In genomic region chr6:100719883-100720682, GRCh38 we compare ENCODE assay signal across 8 cellular contexts.
DNase-seq lines count a peak whose midpoint lies in the region; ATAC-seq and TF ChIP-seq lines count a peak whose summit lies in the region.

No MANE protein-coding gene starts in this region.

- peak overlapping the region in 1 of 3 donors; percentile 1 for H3K27ac Mint-ChIP-seq in CD4-positive, CD25-positive, alpha-beta regulatory T cell

- H3K79me2 ChIP-seq in neural cell (replicated peaks; ENCODE audit: insufficient read depth, low read length) = no peaks in the 10 kb centered on the region

- no peaks in the 10 kb centered on the region for H3K27me3 ChIP-seq in CD4-positive, CD25-positive, alpha-beta regulatory T cell (ENCODE audit: control insufficient read depth, insufficient read depth, low read length)
- H3K27me3 ChIP-seq in neural cell (ENCODE audit: insufficient read depth, low read depth, low read length) = no peaks in the 10 kb centered on the region

- no peaks in the 10 kb centered on the region for H3K4me1 ChIP-seq in CD4-positive, CD25-positive, alpha-beta regulatory T cell (ENCODE audit: control insufficient read depth, insufficient read depth, low read length, poor library complexity, severe bottlenecking)

- H3K9me3 Mint-ChIP-seq in CD4-positive, CD25-positive, alpha-beta regulatory T cell = peaks cover 0 to 2% (median 0%) of the 10 kb centered on the region in 7 donors

- ATAC-seq in CD4-positive, CD25-positive, alpha-beta regulatory T cell (ENCODE audit: low read depth in 2 of 2) = no peak
- ATAC-seq in GM21390 (IDR thresholded peaks at IDR 0.05; ENCODE audit: unreplicated experiment) = peak; percentile 56

- TF ChIP-seq RAD21 in neural cell (conservative IDR thresholded peaks at IDR 0.05) = peak; percentile 50

- H3K9me2 ChIP-seq in neural cell (ENCODE audit: insufficient read depth, low read length) = no peaks in the 10 kb centered on the region

- H4K20me1 ChIP-seq in neural cell (ENCODE audit: insufficient read depth) = no peaks in the 10 kb centered on the region

- no peak overlapping the region for H3K4me2 ChIP-seq in neural cell (ENCODE audit: low read length)

- no peak overlapping the region for H3K9ac ChIP-seq in neural cell (ENCODE audit: low read length)

- no peaks in the 10 kb centered on the region for H3F3A ChIP-seq in neural cell (ENCODE audit: insufficient read depth, low read length, poor library complexity, severe bottlenecking)

- H3K4me1 Mint-ChIP-seq in CD4-positive, CD25-positive, alpha-beta regulatory T cell = peaks cover 12 to 15% (median 14%) of the 10 kb centered on the region in 4 donors

- H3K27ac ChIP-seq in CD4-positive, CD25-positive, alpha-beta regulatory T cell (ENCODE audit: insufficient read depth, low read length, poor library complexity, severe bottlenecking) = no peak overlapping the region
- no peak overlapping the region for H3K27ac ChIP-seq in neural cell (ENCODE audit: low read length)

- TF ChIP-seq CTCF in neural cell (IDR thresholded peaks at IDR 0.05; ENCODE audit: poor library complexity, severe bottlenecking) = peak; percentile 58

- H3K36me3 Mint-ChIP-seq in CD4-positive, CD25-positive, alpha-beta regulatory T cell = peaks cover 35% of the 10 kb centered on the region

- peaks cover 6% of the 10 kb centered on the region for H3K36me3 ChIP-seq in CD4-positive, CD25-positive, alpha-beta regulatory T cell (ENCODE audit: control insufficient read depth, insufficient read depth, low read length)
- H3K36me3 ChIP-seq in neural cell (ENCODE audit: insufficient read depth, low read length) = no peaks in the 10 kb centered on the region

- no peak overlapping the region for H2AFZ ChIP-seq in neural cell (ENCODE audit: low read depth, low read length)

- H3K9me3 ChIP-seq in CD4-positive, CD25-positive, alpha-beta regulatory T cell (ENCODE audit: control insufficient read depth in 2 of 2, low read length in 2 of 2) = no peaks in the 10 kb centered on the region
- H3K9me3 ChIP-seq in neural cell (ENCODE audit: low read length) = no peaks in the 10 kb centered on the region

- DNase-seq in CD4-positive, CD25-positive, alpha-beta regulatory T cell = peak in 2 of 3 donors; percentile 6 to 42
- DNase-seq in NCI-H226 (peak; percentile 7), dermis microvascular lymphatic vessel endothelial cell (ENCODE audit: low read depth in 2 of 2) (peak; percentile 38 to 54), cerebellum (ENCODE audit: low spot score) (no peak)
- no peak for DNase-seq in effector CD4-positive, alpha-beta T cell
- DNase-seq in activated CD4-positive, alpha-beta T cell treated with anti-CD3 and anti-CD28 coated beads for 4 hours = no peak

- H3K4me3 Mint-ChIP-seq in CD4-positive, CD25-positive, alpha-beta regulatory T cell = peak overlapping the region in 1 of 4 donors; percentile 7

- no peak for TF ChIP-seq EP300 in neural cell (conservative IDR thresholded peaks at IDR 0.05; ENCODE audit: poor library complexity, severe bottlenecking)

- H3K27me3 Mint-ChIP-seq in CD4-positive, CD25-positive, alpha-beta regulatory T cell = no peaks in the 10 kb centered on the region

- no peak overlapping the region for H3K4me3 ChIP-seq in CD4-positive, CD25-positive, alpha-beta regulatory T cell (ENCODE audit: low read depth, low read length)
- H3K4me3 ChIP-seq in neural cell (ENCODE audit: low read length) = no peak overlapping the region

TF ChIP-seq in neural cell, 6 proteins besides CTCF, POLR2A, EP300 and RAD21:
- TF ChIP-seq POLR2AphosphoS5 (IDR thresholded peaks at IDR 0.05) = no peak
- TF ChIP-seq SMC3 (conservative IDR thresholded peaks at IDR 0.05; ENCODE audit: poor library complexity) = peak; percentile 53

Comparison
In these comparisons a context has a peak if more than half of its experiments do, and no peak if none do; other contexts are left out.
1. DNase-seq: peak in CD4-positive, CD25-positive, alpha-beta regulatory T cell (2 of 3), NCI-H226 (single experiment) and dermis microvascular lymphatic vessel endothelial cell (2 of 2); none in effector CD4-positive, alpha-beta T cell (single experiment), cerebellum (single experiment) and activated CD4-positive, alpha-beta T cell treated with anti-CD3 and anti-CD28 coated beads for 4 hours (0 of 2).